1 cellular context compared by ENCODE assay signal in the genomic region with DNA sequence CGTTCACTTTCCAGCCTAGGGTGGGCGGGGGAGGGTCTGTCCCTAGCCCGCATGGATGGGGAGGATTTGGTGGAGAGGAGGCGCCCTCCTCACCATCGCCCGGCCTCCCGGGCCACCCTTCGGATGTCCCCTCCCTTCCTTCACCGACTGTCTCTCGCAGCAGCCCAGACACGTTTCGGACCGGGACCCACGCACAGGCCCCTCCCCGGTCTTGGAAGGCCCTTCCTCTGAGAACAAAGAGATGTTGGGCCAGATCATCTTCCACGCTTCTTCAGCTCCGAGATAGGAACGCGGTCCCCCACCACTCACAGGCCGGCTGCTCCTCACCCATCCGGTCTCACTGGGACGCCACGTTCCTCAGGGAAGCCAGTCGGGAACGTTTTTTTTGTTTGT.
TF ChIP-seq lines count a peak whose summit lies in the region.

No MANE protein-coding gene starts in this region.

TF ChIP-seq in GM12891, 5 proteins besides CTCF, POLR2A, EP300 and RAD21:
- TF ChIP-seq POU2F2 (IDR thresholded peaks at IDR 0.05; ENCODE audit: low read depth, low read length) (no peak), SPI1 (IDR thresholded peaks at IDR 0.05; ENCODE audit: low read depth, low read length) (no peak), PAX5 (IDR thresholded peaks at IDR 0.05; ENCODE audit: insufficient read depth, low read length, severe bottlenecking) (no peak), TAF1 (IDR thresholded peaks at IDR 0.05; ENCODE audit: low read depth, low read length) (no peak), POLR2AphosphoS5 (IDR thresholded peaks at IDR 0.05; ENCODE audit: low read depth, low read length) (no peak)
TF ChIP-seq in GM12891: peak in this region for 0.
